In genomic region chr6:41073968-41074691, GRCh38 we compare ENCODE assay signal across 6 cellular contexts. TPM values are rescaled to one million over a fixed set of nuclear protein-coding genes. Genes with fewer than 3 reads are reported as not detected.
DNase-seq lines count a peak whose midpoint lies in the region; ATAC-seq and TF ChIP-seq lines count a peak whose summit lies in the region.

No MANE protein-coding gene starts in this region.

- in situ Hi-C loops in transverse colon (cut with MboI; ENCODE audit: low pct_ligation_motif_present in 1 of 4, low pct_unique_long_range_greater_than_20kb in 1 of 4, low sequenced_read_pairs in 3 of 4): no loop called here

- peak overlapping the region; percentile 98 to 100 (median 99) for H3K27ac ChIP-seq in transverse colon

- TF ChIP-seq POLR2A in transverse colon (IDR thresholded peaks at IDR 0.05): no peak

- DNase-seq in GM12864 (ENCODE audit: low read depth) (no peak), RKO (ENCODE audit: low spot score) (peak; percentile 47), glomerular visceral epithelial cell (ENCODE audit: extremely low spot score) (peak; percentile 20), transverse colon (no peak)

- H3K27me3 ChIP-seq in transverse colon: no peaks in the 10 kb centered on the region

- H3K4me3 ChIP-seq in GM12864 (ENCODE audit: low read depth, low read length): peak overlapping the region; percentile 99
- peak overlapping the region; percentile 75 to 95 (median 85) for H3K4me3 ChIP-seq in transverse colon

- H3K4me1 ChIP-seq in transverse colon: peaks cover 18 to 57% (median 38%) of the 10 kb centered on the region in 4 donors

- TF ChIP-seq CTCF in GM12864 (IDR thresholded peaks at IDR 0.05; ENCODE audit: low read depth, low read length, missing control alignments): no peak
- TF ChIP-seq CTCF in transverse colon (IDR thresholded peaks at IDR 0.05): no peak

- no peaks in the 10 kb centered on the region for H3K9me3 ChIP-seq in transverse colon

- no peak for TF ChIP-seq EP300 in transverse colon (IDR thresholded peaks at IDR 0.05; ENCODE audit: low read depth)

- peaks cover 0 to 9% (median 3%) of the 10 kb centered on the region in 4 donors for H3K36me3 ChIP-seq in transverse colon

- no peak for ATAC-seq in HG02588 (IDR thresholded peaks at IDR 0.05; ENCODE audit: unreplicated experiment)
- ATAC-seq in GM19023 (IDR thresholded peaks at IDR 0.05; ENCODE audit: unreplicated experiment): no peak

- WGBS in transverse colon (ENCODE audit: low coverage in 1 of 2), 2 donors: 1 to 3% methylated on average over 8 to 11 of the region's 11 CpGs

- intact Hi-C loops in transverse colon (cut with DNase I; ENCODE audit: low total_unique reads): no loop called here

RNA-seq across cellular contexts. Expression of gene NFYA, which starts 1.4 kb away (rescaled TPM):
- 10 to 100 TPM; 11.1 to 64.3 (median 20.9) TPM for total RNA-seq in transverse colon

RNA-seq across cellular contexts. Expression of gene OARD1, which starts 2.0 kb away (rescaled TPM):
- 10 to 100 TPM in 2 of 4 donors, 1 to 10 TPM in 2; 1.4 to 27.6 (median 13.7) TPM for total RNA-seq in transverse colon

RNA-seq across cellular contexts. Expression of gene APOBEC2, which starts 21.1 kb away (rescaled TPM):
- not detected for total RNA-seq in transverse colon

RNA-seq across cellular contexts. Expression of gene TSPO2, which starts 31.9 kb away (rescaled TPM):
- total RNA-seq in transverse colon: not detected

RNA-seq across cellular contexts. Expression of gene UNC5CL, which starts 35.1 kb away (rescaled TPM):
- 1 to 10 TPM in 3 of 4 donors, not detected in 1; 2.5 to 8.4 (median 4.4) TPM for total RNA-seq in transverse colon

Comparison
In these comparisons a context has a peak if more than half of its experiments do, and no peak if none do; other contexts are left out.
1. DNase-seq: peak in RKO (single experiment) and glomerular visceral epithelial cell (single experiment); none in GM12864 (single experiment) and transverse colon (single experiment).